ENCODE assay signal across 10 cellular contexts in the genomic region with DNA sequence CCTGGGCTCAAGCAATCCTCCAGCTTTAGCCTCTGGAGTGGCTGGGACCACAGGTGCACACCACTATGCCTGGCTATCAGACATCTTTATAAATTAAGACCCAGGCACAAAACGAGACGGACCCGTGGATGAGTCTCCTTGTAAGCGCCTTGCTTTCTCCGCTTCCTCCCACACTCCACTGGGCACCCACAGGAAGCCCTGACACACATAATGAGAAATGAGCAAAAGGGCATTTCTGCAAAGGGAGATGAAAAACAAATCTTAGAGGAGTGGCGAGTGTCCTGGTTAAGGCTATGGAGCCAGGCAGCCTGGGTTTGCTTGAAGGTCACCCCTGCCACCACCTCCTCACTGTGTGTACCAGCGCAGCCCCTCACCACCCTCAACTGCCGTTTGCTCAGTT. TPM values are rescaled to one million over a fixed set of nuclear protein-coding genes. Genes with fewer than 3 reads are reported as not detected.
DNase-seq lines count a peak whose midpoint lies in the region; ATAC-seq and TF ChIP-seq lines count a peak whose summit lies in the region.
"Had no signal": no experiment of that assay in that cellular context is flagged by ENCODE, and none has a peak within 500 bp of the region (broad histone marks: within the 10 kb centered on the region; RNA-seq: fewer than 3 reads in every experiment).

No MANE protein-coding gene starts in this region.

- peaks cover 10% of the 10 kb centered on the region; the same call in 1 of the 2 replicates for H3K9me3 ChIP-seq in OCI-LY3 (ENCODE audit: insufficient read depth, low read length)
- H3K9me3 ChIP-seq: MG63 had no signal

- H3K27me3 Mint-ChIP-seq in brain, result no peaks in the 10 kb centered on the region
- H3K27me3 Mint-ChIP-seq in stimulated activated naive B cell treated with anti-CD40 and anti-IgM and Interleukin-4, amounts not matched to agents 10 μg/mL and 1 μg/mL and 100 μg/mL, for 72 hours, result no peaks in the 10 kb centered on the region

- H3K27ac Mint-ChIP-seq in brain, result peak overlapping the region in 3 of 5 experiments; percentile 10 to 76 (median 51)
- peak overlapping the region; percentile 99 for H3K27ac Mint-ChIP-seq in stimulated activated naive B cell treated with anti-CD40 and anti-IgM and Interleukin-4, amounts not matched to agents 10 μg/mL and 1 μg/mL and 100 μg/mL, for 72 hours

- H2AFZ ChIP-seq in OCI-LY3 (ENCODE audit: low read depth, low read length), result no peak overlapping the region

- peaks cover 46% of the 10 kb centered on the region for H3K4me1 Mint-ChIP-seq in brain
- peaks cover 56 to 83% of the 10 kb centered on the region in 2 donors for H3K4me1 Mint-ChIP-seq in stimulated activated naive B cell treated with anti-CD40 and anti-IgM and Interleukin-4, amounts not matched to agents 10 μg/mL and 1 μg/mL and 100 μg/mL, for 72 hours

- ATAC-seq in stimulated activated naive B cell treated with anti-CD40 and anti-IgM and Interleukin-4, amounts not matched to agents 10 μg/mL and 1 μg/mL and 100 μg/mL, for 72 hours (replicated peaks), result peak; percentile 65 to 70
- no peak for ATAC-seq in HG02588 (IDR thresholded peaks at IDR 0.05; ENCODE audit: unreplicated experiment)
- ATAC-seq: SK-N-SH treated with all-trans-retinoic acid at 6 μM for 48 hours had no signal

- peak; percentile 68 for DNase-seq in activated effector memory CD4-positive, alpha-beta T cell treated with anti-CD3 and anti-CD28 coated beads, Interleukin-2, amount 50 U/mL, for 16 hours
- no peak for DNase-seq in activated effector memory CD4-positive, alpha-beta T cell treated with Interleukin-2 at 50 U/mL for 16 hours
- peak; percentile 73 for DNase-seq in stimulated activated naive B cell treated with anti-CD40 and anti-IgM and Interleukin-4, amounts not matched to agents 10 μg/mL and 1 μg/mL and 100 μg/mL, for 72 hours
- DNase-seq in NCI-H82 treated with DMSO at 0.1 percent for 48 hours (lab: John Stamatoyannopoulos, UW; ENCODE audit: unreplicated experiment) (no peak), hepatic stellate cell (ENCODE audit: low spot score) (no peak)
- DNase-seq: MG63 had no signal

- H4K20me1 ChIP-seq in OCI-LY3 (ENCODE audit: insufficient read depth, low read length), result no peaks in the 10 kb centered on the region

- peaks cover 43% of the 10 kb centered on the region for H3K36me3 Mint-ChIP-seq in brain
- H3K36me3 Mint-ChIP-seq in stimulated activated naive B cell treated with anti-CD40 and anti-IgM and Interleukin-4, amounts not matched to agents 10 μg/mL and 1 μg/mL and 100 μg/mL, for 72 hours, result peaks cover 34 to 48% of the 10 kb centered on the region in 2 donors

- TF ChIP-seq CTCF in OCI-LY3 (IDR thresholded peaks at IDR 0.05; ENCODE audit: low read depth, low read length) (no peak), brain (conservative IDR thresholded peaks at IDR 0.05) (no peak)

- no peak overlapping the region for H3K4me3 Mint-ChIP-seq in brain
- H3K4me3 Mint-ChIP-seq in stimulated activated naive B cell treated with anti-CD40 and anti-IgM and Interleukin-4, amounts not matched to agents 10 μg/mL and 1 μg/mL and 100 μg/mL, for 72 hours, result peak overlapping the region; percentile 80 to 86

- peaks cover 48% of the 10 kb centered on the region for H3K4me1 ChIP-seq in OCI-LY3 (ENCODE audit: low read length)

- H3K4me3 ChIP-seq in OCI-LY3 (ENCODE audit: low read length), result peak overlapping the region; percentile 65
- H3K4me3 ChIP-seq: MG63 had no signal

- no peak overlapping the region for H3K27ac ChIP-seq in OCI-LY3 (ENCODE audit: low read length)

- peak overlapping the region; percentile 93 for H3K4me2 ChIP-seq in OCI-LY3 (ENCODE audit: low read length)

- H3K27me3 ChIP-seq in OCI-LY3 (ENCODE audit: low read depth, low read length), result no peaks in the 10 kb centered on the region
- H3K27me3 ChIP-seq: MG63 had no signal

- H3K9ac ChIP-seq in OCI-LY3 (ENCODE audit: low read length), result peak overlapping the region; percentile 29

- H3K79me2 ChIP-seq in OCI-LY3 (ENCODE audit: low read length), result no peaks in the 10 kb centered on the region

- H3K36me3 ChIP-seq in OCI-LY3 (replicated peaks; ENCODE audit: low read depth, low read length), result peaks cover 7% of the 10 kb centered on the region
- H3K36me3 ChIP-seq: MG63 had no signal

- H3K9me3 Mint-ChIP-seq in brain, result peaks cover 0 to 11% (median 3%) of the 10 kb centered on the region in 5 experiments
- H3K9me3 Mint-ChIP-seq in stimulated activated naive B cell treated with anti-CD40 and anti-IgM and Interleukin-4, amounts not matched to agents 10 μg/mL and 1 μg/mL and 100 μg/mL, for 72 hours, result peaks cover 4 to 6% of the 10 kb centered on the region in 2 donors

RNA-seq across cellular contexts. Expression of a gene that starts 56.3 kb away (rescaled TPM):
- 10.4 TPM for polyA plus RNA-seq in brain (ENCODE audit: insufficient read depth, low read depth, low replicate concordance)

Comparison
In these comparisons a context has a peak if more than half of its experiments do, and no peak if none do; other contexts are left out.
1. DNase-seq: peak in activated effector memory CD4-positive, alpha-beta T cell treated with anti-CD3 and anti-CD28 coated beads, Interleukin-2, amount 50 U/mL, for 16 hours (single experiment) and stimulated activated naive B cell treated with anti-CD40 and anti-IgM and Interleukin-4, amounts not matched to agents 10 μg/mL and 1 μg/mL and 100 μg/mL, for 72 hours (single experiment); none in activated effector memory CD4-positive, alpha-beta T cell treated with Interleukin-2 at 50 U/mL for 16 hours (single experiment), NCI-H82 treated with DMSO at 0.1 percent for 48 hours (single experiment) and hepatic stellate cell (single experiment).
2. H3K4me3 Mint-ChIP-seq: peak in stimulated activated naive B cell treated with anti-CD40 and anti-IgM and Interleukin-4, amounts not matched to agents 10 μg/mL and 1 μg/mL and 100 μg/mL, for 72 hours (2 of 2); none in brain (0 of 5).